Comparison of ENCODE assay signal across 2 cellular contexts in genomic region chr11:65422633-65423515, GRCh38.
TF ChIP-seq lines count a peak whose summit lies in the region.

NEAT1 (plus strand) TSS chr11:65422798.

TF ChIP-seq in IMR-90, 13 proteins besides CTCF, POLR2A, EP300 and RAD21 (continued from another document):
- TF ChIP-seq RFX5 (IDR thresholded peaks at IDR 0.05; ENCODE audit: low read depth, low read length), result no peak
- TF ChIP-seq USF2 (IDR thresholded peaks at IDR 0.05; ENCODE audit: low read depth, low read length), result peak; percentile 32; the same call in 1 of the 2 replicates
- TF ChIP-seq SMC3 (IDR thresholded peaks at IDR 0.05; ENCODE audit: low read depth, low read length), result peak; percentile 29; the same call in 1 of the 2 replicates
- peak; percentile 80 for TF ChIP-seq CHD1 (IDR thresholded peaks at IDR 0.05; ENCODE audit: low read depth, low read length)
- peak; percentile 94 for TF ChIP-seq MAZ (IDR thresholded peaks at IDR 0.05; ENCODE audit: borderline replicate concordance, low read depth, low read length)
- no peak; the same call in 1 of the 2 replicates for TF ChIP-seq NFE2L2 (IDR thresholded peaks at IDR 0.05; ENCODE audit: low read depth, low read length)
- TF ChIP-seq CEBPB (IDR thresholded peaks at IDR 0.05; ENCODE audit: low read depth, low read length), result peak; percentile 90
- TF ChIP-seq MXI1 (IDR thresholded peaks at IDR 0.05; ENCODE audit: borderline replicate concordance, low read depth, low read length), result 0 out of 2 replicates have a peak, but pooled peaks have one; percentile 18
TF ChIP-seq in IMR-90: peak in this region for 7.

TF ChIP-seq in SK-N-SH, 30 proteins besides CTCF, POLR2A, EP300 and RAD21:
- TF ChIP-seq SIN3A (IDR thresholded peaks at IDR 0.05; ENCODE audit: borderline replicate concordance, low read depth, low read length) (peak; percentile 99), CHD2 (IDR thresholded peaks at IDR 0.05; ENCODE audit: low read length, partially characterized antibody) (peak; percentile 94), NFIC (IDR thresholded peaks at IDR 0.05; ENCODE audit: borderline replicate concordance) (peak; percentile 45), USF1 (IDR thresholded peaks at IDR 0.05; ENCODE audit: borderline replicate concordance, low read depth) (no peak), TEAD4 (IDR thresholded peaks at IDR 0.05; ENCODE audit: borderline replicate concordance, insufficient read depth) (0 out of 2 replicates have a peak, but pooled peaks have one; percentile 9), TAF1 (IDR thresholded peaks at IDR 0.05; ENCODE audit: borderline replicate concordance, low read depth, low read length) (peak; percentile 100), ELF1 (IDR thresholded peaks at IDR 0.05) (peak; percentile 51), MEF2A (IDR thresholded peaks at IDR 0.05; ENCODE audit: borderline replicate concordance, low read depth) (0 out of 2 replicates have a peak, but pooled peaks have one; percentile 31), TCF12 (IDR thresholded peaks at IDR 0.05) (peak; percentile 50; the same call in 1 of the 2 replicates), POLR2AphosphoS5 (IDR thresholded peaks at IDR 0.05; ENCODE audit: low read depth, low read length) (peak; percentile 100), NRF1 (IDR thresholded peaks at IDR 0.05; ENCODE audit: low read depth, low read length) (no peak), FOSL2 (IDR thresholded peaks at IDR 0.05; ENCODE audit: borderline replicate concordance, low read depth) (peak; percentile 49; the same call in 1 of the 2 replicates), GABPA (IDR thresholded peaks at IDR 0.05; ENCODE audit: low read depth) (no peak), REST (IDR thresholded peaks at IDR 0.05; ENCODE audit: low read depth, low read length) (peak; percentile 85; the same call in 1 of the 2 replicates), EZH2phosphoT487 (IDR thresholded peaks at IDR 0.05; ENCODE audit: borderline replicate concordance, low read depth) (no peak), JUND (IDR thresholded peaks at IDR 0.05) (peak; percentile 51; the same call in 1 of the 2 replicates), RXRA (IDR thresholded peaks at IDR 0.05; ENCODE audit: borderline replicate concordance, low read depth) (peak; percentile 93), YY1 (IDR thresholded peaks at IDR 0.05; ENCODE audit: low read depth) (no peak; the same call in 1 of the 2 replicates), USF2 (IDR thresholded peaks at IDR 0.05; ENCODE audit: borderline replicate concordance, low read depth, low read length) (peak; percentile 16; the same call in 1 of the 2 replicates), ZBTB33 (IDR thresholded peaks at IDR 0.05; ENCODE audit: borderline replicate concordance, low read depth) (peak; percentile 58; the same call in 1 of the 2 replicates), MAX (IDR thresholded peaks at IDR 0.05; ENCODE audit: low read depth) (0 out of 2 replicates have a peak, but pooled peaks have one; percentile 28), RCOR1 (IDR thresholded peaks at IDR 0.05; ENCODE audit: low read length) (peak; percentile 68; the same call in 1 of the 2 replicates), PBX3 (IDR thresholded peaks at IDR 0.05) (peak; percentile 84), GATA2 (CRISPR knock-in tag; IDR thresholded peaks at IDR 0.05) (no peak)
